Comparison of ENCODE assay signal across 8 cellular contexts in genomic region chr6:27894839-27895762, GRCh38. TPM values are rescaled to one million over a fixed set of nuclear protein-coding genes. Genes with fewer than 3 reads are reported as not detected.
A peak's percentile ranks its signal among the peaks of the same experiment; 100 is the strongest.
DNase-seq lines count a peak whose midpoint lies in the region; ATAC-seq and TF ChIP-seq lines count a peak whose summit lies in the region.

No MANE protein-coding gene starts in this region.

- H3F3A ChIP-seq in PC-9 (ENCODE audit: insufficient read depth, low read depth), result peaks cover 29% of the 10 kb centered on the region

- H3K9me3 Mint-ChIP-seq in natural killer cell treated with Interleukin-12 subunit alpha and Interleukin-12 subunit beta and Interleukin-15 and Interleukin-18, amount 100 ng/mL, for 72 hours, result no peaks in the 10 kb centered on the region

- no peak for TF ChIP-seq EP300 in upper lobe of left lung (IDR thresholded peaks at IDR 0.05)

- WGBS in upper lobe of left lung, 2 donors, result 0% methylated on average over 28 of the region's 28 CpGs

- TF ChIP-seq CTCF in PC-9 (conservative IDR thresholded peaks at IDR 0.05) (peak; percentile 89), fibroblast of villous mesenchyme (IDR thresholded peaks at IDR 0.05; ENCODE audit: insufficient read depth, low read depth, low read length) (peak; percentile 91), upper lobe of left lung (IDR thresholded peaks at IDR 0.05) (peak; percentile 70 to 89 (median 78))

- H3K4me2 ChIP-seq in PC-9, result peak overlapping the region; percentile 78

- CTCF ChIA-PET in PC-9 (lab: Charles Lee), result interaction anchor here (0.6 to 2.1 kb wide), 10 partner anchors 72 to 1772 kb away, joined by 3 to 12 read pairs (median 4); a partner anchor contains a TSS

- H3K36me3 Mint-ChIP-seq in natural killer cell treated with Interleukin-12 subunit alpha and Interleukin-12 subunit beta and Interleukin-15 and Interleukin-18, amount 100 ng/mL, for 72 hours, result no peaks in the 10 kb centered on the region

- no peaks in the 10 kb centered on the region for H3K9me3 ChIP-seq in KOPT-K1 (ENCODE audit: insufficient read depth, low read length, poor library complexity, severe bottlenecking)
- H3K9me3 ChIP-seq in PC-9 (ENCODE audit: insufficient read depth, low read depth), result no peaks in the 10 kb centered on the region
- H3K9me3 ChIP-seq in upper lobe of left lung, result no peaks in the 10 kb centered on the region

- H3K27me3 Mint-ChIP-seq in natural killer cell treated with Interleukin-12 subunit alpha and Interleukin-12 subunit beta and Interleukin-15 and Interleukin-18, amount 100 ng/mL, for 72 hours, result no peaks in the 10 kb centered on the region

- H3K4me1 ChIP-seq in PC-9 (replicated peaks; ENCODE audit: insufficient read depth), result peaks cover 18% of the 10 kb centered on the region
- peaks cover 11 to 50% (median 18%) of the 10 kb centered on the region in 4 donors for H3K4me1 ChIP-seq in upper lobe of left lung

- POLR2A ChIA-PET in PC-9 (lab: Charles Lee; ENCODE audit: unreplicated experiment), result interaction anchor here (0.5 to 2.2 kb wide), 8 partner anchors 23 to 1736 kb away, joined by 3 to 14 read pairs (median 6); a partner anchor contains a TSS

- no peaks in the 10 kb centered on the region for H4K20me1 ChIP-seq in PC-9 (ENCODE audit: insufficient read depth)

- H3K4me1 Mint-ChIP-seq in natural killer cell treated with Interleukin-12 subunit alpha and Interleukin-12 subunit beta and Interleukin-15 and Interleukin-18, amount 100 ng/mL, for 72 hours (ENCODE audit: low read depth in 2 of 2), result peaks cover 26 to 27% of the 10 kb centered on the region in 2 donors

- ATAC-seq in natural killer cell treated with Interleukin-12 subunit alpha and Interleukin-12 subunit beta and Interleukin-15 and Interleukin-18, amount 100 ng/mL, for 72 hours, result no peak
- ATAC-seq in upper lobe of left lung (ENCODE audit: low FRiP score in 2 of 2), result peak; percentile 83 to 88
- ATAC-seq in HG03457 (IDR thresholded peaks at IDR 0.05; ENCODE audit: unreplicated experiment), result no peak

- BruUV-seq in PC-9 (replicated peaks; lab: Mats Ljungman, UMichigan), result no TSS peak

- peak overlapping the region; percentile 92 for H2AFZ ChIP-seq in PC-9

- H3K9me2 ChIP-seq in PC-9 (ENCODE audit: insufficient read depth), result no peaks in the 10 kb centered on the region

- peak overlapping the region; percentile 98 for H3K27ac ChIP-seq in KOPT-K1 (ENCODE audit: low read depth, low read length, poor library complexity, severe bottlenecking)
- H3K27ac ChIP-seq in PC-9, result peak overlapping the region; percentile 35
- peak overlapping the region; percentile 60 to 91 (median 75) for H3K27ac ChIP-seq in upper lobe of left lung

- H3K4me3 ChIP-seq in PC-9 (peak overlapping the region; percentile 80), fibroblast of villous mesenchyme (ENCODE audit: low read depth, low read length) (peak overlapping the region; percentile 78), upper lobe of left lung (peak overlapping the region; percentile 50 to 68 (median 61))

- TF ChIP-seq POLR2A in upper lobe of left lung (IDR thresholded peaks at IDR 0.05), result peak in 1 of 4 donors; percentile 57

- no peak overlapping the region for H3K4me3 Mint-ChIP-seq in natural killer cell treated with Interleukin-12 subunit alpha and Interleukin-12 subunit beta and Interleukin-15 and Interleukin-18, amount 100 ng/mL, for 72 hours

- H3K79me2 ChIP-seq in PC-9 (ENCODE audit: low read depth), result no peaks in the 10 kb centered on the region

- DNase-seq in EL, result peak; percentile 87
- DNase-seq in PC-9, result peak; percentile 57 to 64
- peak; percentile 39 for DNase-seq in activated effector memory CD4-positive, alpha-beta T cell treated with Interleukin-2 at 50 U/mL for 16 hours
- DNase-seq in fibroblast of villous mesenchyme (ENCODE audit: low read depth), result peak; percentile 91
- peak; percentile 78 for DNase-seq in natural killer cell treated with Interleukin-12 subunit alpha and Interleukin-12 subunit beta and Interleukin-15 and Interleukin-18, amount 100 ng/mL, for 72 hours (ENCODE audit: low spot score)
- peak in 1 of 2 donors; percentile 68 for DNase-seq in upper lobe of left lung

- no peaks in the 10 kb centered on the region for H3K36me3 ChIP-seq in KOPT-K1 (ENCODE audit: insufficient read depth, low read length)
- H3K36me3 ChIP-seq in PC-9 (ENCODE audit: low read depth), result no peaks in the 10 kb centered on the region
- H3K36me3 ChIP-seq in upper lobe of left lung, result no peaks in the 10 kb centered on the region

- no peak overlapping the region for H3K27ac Mint-ChIP-seq in natural killer cell treated with Interleukin-12 subunit alpha and Interleukin-12 subunit beta and Interleukin-15 and Interleukin-18, amount 100 ng/mL, for 72 hours

- no peaks in the 10 kb centered on the region for H3K27me3 ChIP-seq in PC-9 (ENCODE audit: insufficient read depth, low read depth)
- peaks cover 0 to 3% (median 0%) of the 10 kb centered on the region in 4 donors for H3K27me3 ChIP-seq in upper lobe of left lung

- intact Hi-C loops in PC-9 (cut with micrococcal nuclease; ENCODE audit: unreplicated experiment), result loop anchor here (1.0 to 10.0 kb wide), 10 partner anchors 207 to 1690 kb away; partner anchors contain the start of genes ABT1 and ZNF184

RNA-seq across cellular contexts. Expression of gene OR2B2, which starts 17.1 kb away (rescaled TPM):
- total RNA-seq in PC-9 (2021) (not detected in 2 replicates), fibroblast of villous mesenchyme (not detected in 2 replicates), upper lobe of left lung (not detected)
- total RNA-seq in natural killer cell treated with Interleukin-12 subunit alpha and Interleukin-12 subunit beta and Interleukin-15 and Interleukin-18, amount 100 ng/mL, for 72 hours, result not detected

Comparison
In these comparisons a context has a peak if more than half of its experiments do, and no peak if none do; other contexts are left out.
1. H3K27ac ChIP-seq: peak in every context shown above with its lines; median percentile 98 in KOPT-K1; 75 in upper lobe of left lung; 35 in PC-9.
2. ATAC-seq: peak in upper lobe of left lung (2 of 2); none in natural killer cell treated with Interleukin-12 subunit alpha and Interleukin-12 subunit beta and Interleukin-15 and Interleukin-18, amount 100 ng/mL, for 72 hours (0 of 2) and HG03457 (single experiment).
3. Peak in every context shown above with its lines, with median percentiles within 50 percentile points of each other: H3K4me3 ChIP-seq and CTCF ChIP-seq.